ENCODE assay signal across 1 cellular context in the genomic region with DNA sequence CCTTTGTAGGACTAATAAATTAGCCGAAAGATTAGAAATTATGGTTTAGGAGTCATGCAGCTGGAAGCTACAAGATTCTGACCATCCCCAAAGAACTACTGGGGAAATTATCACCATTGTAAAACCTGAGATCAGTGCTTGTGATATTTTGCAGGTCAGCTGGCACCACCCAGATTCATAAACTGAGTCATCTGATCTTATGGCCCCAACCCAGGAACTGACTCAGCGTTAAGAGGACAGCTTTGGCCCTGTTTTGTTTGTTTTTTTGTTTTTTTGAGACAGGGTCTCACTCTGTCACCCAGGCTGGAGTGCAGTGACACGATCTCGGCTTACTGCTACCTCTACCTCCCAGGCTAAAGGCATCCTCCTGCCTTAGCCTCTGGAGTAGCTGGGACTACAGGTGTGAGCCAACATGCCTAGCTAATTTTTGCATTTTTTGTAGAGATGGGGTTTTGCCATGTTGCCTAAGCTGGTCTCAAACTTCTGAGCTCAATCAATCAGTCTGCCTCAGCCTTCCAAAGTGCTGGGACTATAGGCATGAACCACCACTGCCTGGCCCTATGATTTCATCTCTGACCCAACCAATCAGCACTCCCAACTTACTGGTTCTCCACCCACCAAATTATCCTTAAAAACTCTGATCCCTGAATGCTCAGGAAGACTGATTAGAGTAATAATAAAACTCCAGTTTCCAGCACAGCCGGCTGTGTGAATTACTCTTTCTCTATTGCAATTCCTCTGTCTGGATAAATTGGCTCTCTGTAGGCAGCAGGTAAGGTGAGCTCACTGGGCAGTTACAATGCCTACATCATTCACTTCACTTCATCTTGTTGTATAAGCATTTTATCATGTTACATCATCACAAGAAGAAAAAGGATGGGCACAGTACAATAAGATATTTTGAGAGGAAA.
TF ChIP-seq lines count a peak whose summit lies in the region.

No MANE protein-coding gene starts in this region.

TF ChIP-seq in SK-N-SH treated with all-trans-retinoic acid at 6 μM for 48 hours, 23 proteins besides CTCF, POLR2A, EP300 and RAD21 (continued from another document):
- TF ChIP-seq PATZ1 (CRISPR knock-in tag; IDR thresholded peaks at IDR 0.05; ENCODE audit: borderline replicate concordance) (no peak), ZNF565 (CRISPR knock-in tag; conservative IDR thresholded peaks at IDR 0.05; ENCODE audit: low read depth) (no peak), BACH2 (CRISPR knock-in tag; IDR thresholded peaks at IDR 0.05; ENCODE audit: borderline replicate concordance) (no peak), CSRNP3 (CRISPR knock-in tag; IDR thresholded peaks at IDR 0.05) (no peak)
- TF ChIP-seq, protein P1, sequence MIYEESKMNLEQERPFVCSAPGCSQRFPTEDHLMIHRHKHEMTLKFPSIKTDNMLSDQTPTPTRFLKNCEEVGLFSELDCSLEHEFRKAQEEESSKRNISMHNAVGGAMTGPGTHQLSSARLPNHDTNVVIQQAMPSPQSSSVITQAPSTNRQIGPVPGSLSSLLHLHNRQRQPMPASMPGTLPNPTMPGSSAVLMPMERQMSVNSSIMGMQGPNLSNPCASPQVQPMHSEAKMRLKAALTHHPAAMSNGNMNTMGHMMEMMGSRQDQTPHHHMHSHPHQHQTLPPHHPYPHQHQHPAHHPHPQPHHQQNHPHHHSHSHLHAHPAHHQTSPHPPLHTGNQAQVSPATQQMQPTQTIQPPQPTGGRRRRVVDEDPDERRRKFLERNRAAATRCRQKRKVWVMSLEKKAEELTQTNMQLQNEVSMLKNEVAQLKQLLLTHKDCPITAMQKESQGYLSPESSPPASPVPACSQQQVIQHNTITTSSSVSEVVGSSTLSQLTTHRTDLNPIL (CRISPR knock-in tag; IDR thresholded peaks at IDR 0.05; ENCODE audit: low read depth) = no peak
- TF ChIP-seq, protein P2, sequence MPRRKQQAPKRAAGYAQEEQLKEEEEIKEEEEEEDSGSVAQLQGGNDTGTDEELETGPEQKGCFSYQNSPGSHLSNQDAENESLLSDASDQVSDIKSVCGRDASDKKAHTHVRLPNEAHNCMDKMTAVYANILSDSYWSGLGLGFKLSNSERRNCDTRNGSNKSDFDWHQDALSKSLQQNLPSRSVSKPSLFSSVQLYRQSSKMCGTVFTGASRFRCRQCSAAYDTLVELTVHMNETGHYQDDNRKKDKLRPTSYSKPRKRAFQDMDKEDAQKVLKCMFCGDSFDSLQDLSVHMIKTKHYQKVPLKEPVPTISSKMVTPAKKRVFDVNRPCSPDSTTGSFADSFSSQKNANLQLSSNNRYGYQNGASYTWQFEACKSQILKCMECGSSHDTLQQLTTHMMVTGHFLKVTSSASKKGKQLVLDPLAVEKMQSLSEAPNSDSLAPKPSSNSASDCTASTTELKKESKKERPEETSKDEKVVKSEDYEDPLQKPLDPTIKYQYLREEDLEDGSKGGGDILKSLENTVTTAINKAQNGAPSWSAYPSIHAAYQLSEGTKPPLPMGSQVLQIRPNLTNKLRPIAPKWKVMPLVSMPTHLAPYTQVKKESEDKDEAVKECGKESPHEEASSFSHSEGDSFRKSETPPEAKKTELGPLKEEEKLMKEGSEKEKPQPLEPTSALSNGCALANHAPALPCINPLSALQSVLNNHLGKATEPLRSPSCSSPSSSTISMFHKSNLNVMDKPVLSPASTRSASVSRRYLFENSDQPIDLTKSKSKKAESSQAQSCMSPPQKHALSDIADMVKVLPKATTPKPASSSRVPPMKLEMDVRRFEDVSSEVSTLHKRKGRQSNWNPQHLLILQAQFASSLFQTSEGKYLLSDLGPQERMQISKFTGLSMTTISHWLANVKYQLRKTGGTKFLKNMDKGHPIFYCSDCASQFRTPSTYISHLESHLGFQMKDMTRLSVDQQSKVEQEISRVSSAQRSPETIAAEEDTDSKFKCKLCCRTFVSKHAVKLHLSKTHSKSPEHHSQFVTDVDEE (CRISPR knock-in tag; IDR thresholded peaks at IDR 0.05) = no peak
